9 cellular contexts compared by ENCODE assay signal in the genomic region with DNA sequence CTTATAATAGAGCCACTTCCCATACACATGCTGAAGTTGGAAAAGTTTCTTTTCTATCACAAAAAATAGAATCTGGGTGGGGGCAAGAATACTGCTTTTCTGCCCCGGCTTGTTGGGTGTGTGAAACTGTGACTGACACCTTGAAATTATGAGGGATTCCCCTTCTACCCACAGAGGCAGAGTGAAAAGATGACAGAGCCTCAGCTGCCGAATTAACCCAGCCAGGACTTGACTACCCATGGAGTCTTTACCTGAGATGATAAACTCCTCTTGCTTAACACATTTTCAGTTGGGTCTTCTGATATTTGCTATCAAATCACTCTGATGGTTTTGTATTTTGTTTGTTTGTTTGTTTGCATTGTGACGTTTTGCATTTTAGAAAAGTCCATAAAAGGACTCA.
DNase-seq lines count a peak whose midpoint lies in the region; ATAC-seq, FAIRE-seq and TF ChIP-seq lines count a peak whose summit lies in the region.
"Had no signal": no experiment of that assay in that cellular context is flagged by ENCODE, and none has a peak within 500 bp of the region (broad histone marks: within the 10 kb centered on the region; RNA-seq: fewer than 3 reads in every experiment).

No MANE protein-coding gene starts in this region.

- TF ChIP-seq RAD21 in HepG2 (CRISPR knock-in tag; IDR thresholded peaks at IDR 0.05) = no peak

- H3K4me2 ChIP-seq in HepG2 (ENCODE audit: low read depth, low read length) = no peak overlapping the region
- H3K4me2 ChIP-seq: BLaER1 treated with 17β-estradiol and CSF1 and Interleukin-3, amounts not matched to agents 10 nM and 100 nM had no signal

- no peaks in the 10 kb centered on the region for H3K36me3 ChIP-seq in HepG2 (replicated peaks in 1 of 2; ENCODE audit: control insufficient read depth in 1 of 2, insufficient read depth in 2 of 2, low read length in 2 of 2)
- H3K36me3 ChIP-seq: BLaER1 treated with 17β-estradiol and CSF1 and Interleukin-3, amounts not matched to agents 10 nM and 100 nM had no signal

- 0% methylated on average over 3 of the region's 3 CpGs for WGBS in HepG2 (ENCODE audit: low lambda C conversion rate)

- POLR2A ChIA-PET in HepG2 (lab: Yijun Ruan, JAX) = no interaction called here

- in situ Hi-C loops in HepG2 (cut with HindIII; ENCODE audit: extremely low pct_ligation_motif_present, low pct_unique_long_range_greater_than_20kb) = loop anchor here (25.0 kb wide), 1 partner anchor 704 kb away; no protein-coding TSS in a partner anchor

- H3K4me1 ChIP-seq in HepG2 (ENCODE audit: insufficient read depth, low read length) = no peaks in the 10 kb centered on the region

- no peaks in the 10 kb centered on the region for H4K20me1 ChIP-seq in HepG2 (ENCODE audit: insufficient read depth, low read length)
- H4K20me1 ChIP-seq: BLaER1 treated with 17β-estradiol and CSF1 and Interleukin-3, amounts not matched to agents 10 nM and 100 nM had no signal

- no peak overlapping the region for H2AFZ ChIP-seq in HepG2 (ENCODE audit: low read length)

- no peak for TF ChIP-seq POLR2A in HepG2 (IDR thresholded peaks at IDR 0.05; ENCODE audit: insufficient read depth in 1 of 2, low read depth in 2 of 2, low read length in 2 of 2)

- ATAC-seq in GM21737 (IDR thresholded peaks at IDR 0.05; ENCODE audit: unreplicated experiment) = peak; percentile 66
- ATAC-seq in HG03342 (IDR thresholded peaks at IDR 0.05; ENCODE audit: unreplicated experiment) = peak; percentile 65
- no peak for ATAC-seq in HepG2

- BruUV-seq in HepG2 (replicated peaks; lab: Mats Ljungman, UMichigan) = no TSS peak

- CTCF ChIA-PET in HepG2 (lab: Yijun Ruan, JAX; ENCODE audit: low intra/inter-chr PET ratio, low total read pairs) = no interaction called here

- H3K27ac ChIP-seq in HepG2 (ENCODE audit: extremely low read length, insufficient read depth, low read length) = no peak overlapping the region
- H3K27ac ChIP-seq: BLaER1 treated with 17β-estradiol and CSF1 and Interleukin-3, amounts not matched to agents 10 nM and 100 nM had no signal

- H3K9me3 ChIP-seq in HepG2 (ENCODE audit: low read length) = no peaks in the 10 kb centered on the region
- H3K9me3 ChIP-seq: BLaER1 treated with 17β-estradiol and CSF1 and Interleukin-3, amounts not matched to agents 10 nM and 100 nM had no signal

- intact Hi-C loops in head of caudate nucleus (cut with DNase I) = no loop called here
- intact Hi-C loops in HepG2 (cut with micrococcal nuclease; ENCODE audit: unreplicated experiment) = loop anchor here (10.0 kb wide), 2 partner anchors 141 to 581 kb away; no protein-coding TSS in a partner anchor

- no peak overlapping the region for H3K9ac ChIP-seq in HepG2 (ENCODE audit: insufficient read depth, low read depth, low read length)
- H3K9ac ChIP-seq: BLaER1 treated with 17β-estradiol and CSF1 and Interleukin-3, amounts not matched to agents 10 nM and 100 nM had no signal

- peaks cover 0 to 6% of the 10 kb centered on the region in 2 experiments; a peak in 1 of 5 replicates for H3K27me3 ChIP-seq in HepG2 (ENCODE audit: control insufficient read depth in 1 of 2, insufficient read depth in 2 of 2, low read length in 2 of 2)
- H3K27me3 ChIP-seq: BLaER1 treated with 17β-estradiol and CSF1 and Interleukin-3, amounts not matched to agents 10 nM and 100 nM had no signal

- no peak for FAIRE-seq in HepG2 (lab: Jason Lieb, UNC)

- peak; percentile 7 for DNase-seq in stimulated activated CD4-positive, alpha-beta T cell treated with anti-CD3 and anti-CD28 coated beads, Interleukin-4, amount 100 ng/mL, for 24 hours
- DNase-seq in stimulated activated CD4-positive, alpha-beta T cell treated with anti-CD3 and anti-CD28 coated beads, Interleukin-4, amount 100 ng/mL, for 1 hour = no peak
- DNase-seq in head of caudate nucleus (no peak), HK-2 (ENCODE audit: unreplicated experiment) (no peak), HepG2 (ENCODE audit: low spot score) (no peak)
- DNase-seq in activated effector memory CD4-positive, alpha-beta T cell treated with Interleukin-2 at 50 U/mL for 16 hours = no peak

- no peak for TF ChIP-seq CTCF in HepG2 (CRISPR knock-in tag; IDR thresholded peaks at IDR 0.05)

- H3K79me2 ChIP-seq in HepG2 (ENCODE audit: insufficient read depth, low read length) = no peaks in the 10 kb centered on the region

- no peak overlapping the region for H3K4me3 ChIP-seq in HepG2 (replicated peaks in 1 of 3; ENCODE audit: insufficient read depth in 1 of 3, low read depth in 2 of 3, low read length in 3 of 3)
- H3K4me3 ChIP-seq: BLaER1 treated with 17β-estradiol and CSF1 and Interleukin-3, amounts not matched to agents 10 nM and 100 nM had no signal

- TF ChIP-seq EP300 in HepG2 (IDR thresholded peaks at IDR 0.05; ENCODE audit: low read depth in 2 of 2, low read length in 2 of 2) (no peak), HepG2 (CRISPR knock-in tag; IDR thresholded peaks at IDR 0.05; ENCODE audit: borderline replicate concordance) (no peak)

TF ChIP-seq in HepG2, 621 proteins besides CTCF, POLR2A, EP300 and RAD21:
- TF ChIP-seq SATB2 (CRISPR knock-in tag; IDR thresholded peaks at IDR 0.05) = no peak
- TF ChIP-seq, protein P1, sequence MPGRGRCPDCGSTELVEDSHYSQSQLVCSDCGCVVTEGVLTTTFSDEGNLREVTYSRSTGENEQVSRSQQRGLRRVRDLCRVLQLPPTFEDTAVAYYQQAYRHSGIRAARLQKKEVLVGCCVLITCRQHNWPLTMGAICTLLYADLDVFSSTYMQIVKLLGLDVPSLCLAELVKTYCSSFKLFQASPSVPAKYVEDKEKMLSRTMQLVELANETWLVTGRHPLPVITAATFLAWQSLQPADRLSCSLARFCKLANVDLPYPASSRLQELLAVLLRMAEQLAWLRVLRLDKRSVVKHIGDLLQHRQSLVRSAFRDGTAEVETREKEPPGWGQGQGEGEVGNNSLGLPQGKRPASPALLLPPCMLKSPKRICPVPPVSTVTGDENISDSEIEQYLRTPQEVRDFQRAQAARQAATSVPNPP (CRISPR knock-in tag; IDR thresholded peaks at IDR 0.05) = no peak
- TF ChIP-seq, protein P2, sequence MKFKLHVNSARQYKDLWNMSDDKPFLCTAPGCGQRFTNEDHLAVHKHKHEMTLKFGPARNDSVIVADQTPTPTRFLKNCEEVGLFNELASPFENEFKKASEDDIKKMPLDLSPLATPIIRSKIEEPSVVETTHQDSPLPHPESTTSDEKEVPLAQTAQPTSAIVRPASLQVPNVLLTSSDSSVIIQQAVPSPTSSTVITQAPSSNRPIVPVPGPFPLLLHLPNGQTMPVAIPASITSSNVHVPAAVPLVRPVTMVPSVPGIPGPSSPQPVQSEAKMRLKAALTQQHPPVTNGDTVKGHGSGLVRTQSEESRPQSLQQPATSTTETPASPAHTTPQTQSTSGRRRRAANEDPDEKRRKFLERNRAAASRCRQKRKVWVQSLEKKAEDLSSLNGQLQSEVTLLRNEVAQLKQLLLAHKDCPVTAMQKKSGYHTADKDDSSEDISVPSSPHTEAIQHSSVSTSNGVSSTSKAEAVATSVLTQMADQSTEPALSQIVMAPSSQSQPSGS (CRISPR knock-in tag; IDR thresholded peaks at IDR 0.05) = no peak
- no peak for TF ChIP-seq SNAPC2 (CRISPR knock-in tag; IDR thresholded peaks at IDR 0.05)
- TF ChIP-seq MAFF (IDR thresholded peaks at IDR 0.05; ENCODE audit: low read depth, low read length) = no peak
- TF ChIP-seq, protein P3, sequence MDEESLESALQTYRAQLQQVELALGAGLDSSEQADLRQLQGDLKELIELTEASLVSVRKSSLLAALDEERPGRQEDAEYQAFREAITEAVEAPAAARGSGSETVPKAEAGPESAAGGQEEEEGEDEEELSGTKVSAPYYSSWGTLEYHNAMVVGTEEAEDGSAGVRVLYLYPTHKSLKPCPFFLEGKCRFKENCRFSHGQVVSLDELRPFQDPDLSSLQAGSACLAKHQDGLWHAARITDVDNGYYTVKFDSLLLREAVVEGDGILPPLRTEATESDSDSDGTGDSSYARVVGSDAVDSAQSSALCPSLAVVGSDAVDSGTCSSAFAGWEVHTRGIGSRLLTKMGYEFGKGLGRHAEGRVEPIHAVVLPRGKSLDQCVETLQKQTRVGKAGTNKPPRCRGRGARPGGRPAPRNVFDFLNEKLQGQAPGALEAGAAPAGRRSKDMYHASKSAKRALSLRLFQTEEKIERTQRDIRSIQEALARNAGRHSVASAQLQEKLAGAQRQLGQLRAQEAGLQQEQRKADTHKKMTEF (CRISPR knock-in tag; IDR thresholded peaks at IDR 0.05) = no peak
- TF ChIP-seq NFIB (CRISPR knock-in tag; IDR thresholded peaks at IDR 0.05; ENCODE audit: borderline replicate concordance) = no peak
- TF ChIP-seq RELA (CRISPR knock-in tag; IDR thresholded peaks at IDR 0.05) = no peak
- no peak for TF ChIP-seq ZSCAN29 (CRISPR knock-in tag; conservative IDR thresholded peaks at IDR 0.05)
- TF ChIP-seq, protein P4, sequence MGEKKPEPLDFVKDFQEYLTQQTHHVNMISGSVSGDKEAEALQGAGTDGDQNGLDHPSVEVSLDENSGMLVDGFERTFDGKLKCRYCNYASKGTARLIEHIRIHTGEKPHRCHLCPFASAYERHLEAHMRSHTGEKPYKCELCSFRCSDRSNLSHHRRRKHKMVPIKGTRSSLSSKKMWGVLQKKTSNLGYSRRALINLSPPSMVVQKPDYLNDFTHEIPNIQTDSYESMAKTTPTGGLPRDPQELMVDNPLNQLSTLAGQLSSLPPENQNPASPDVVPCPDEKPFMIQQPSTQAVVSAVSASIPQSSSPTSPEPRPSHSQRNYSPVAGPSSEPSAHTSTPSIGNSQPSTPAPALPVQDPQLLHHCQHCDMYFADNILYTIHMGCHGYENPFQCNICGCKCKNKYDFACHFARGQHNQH (CRISPR knock-in tag; IDR thresholded peaks at IDR 0.05) = no peak
- no peak for TF ChIP-seq ZNF891 (CRISPR knock-in tag; IDR thresholded peaks at IDR 0.05)
- TF ChIP-seq ZNF451 (CRISPR knock-in tag; IDR thresholded peaks at IDR 0.05) = no peak
